In genomic region chr11:107666911-107667568, GRCh38 we compare ENCODE assay signal across 27 cellular contexts. TPM values are rescaled to one million over a fixed set of nuclear protein-coding genes. Genes with fewer than 3 reads are reported as not detected.
"Had no signal": no experiment of that assay in that cellular context is flagged by ENCODE, and none has a peak within 500 bp of the region (broad histone marks: within the 10 kb centered on the region; RNA-seq: fewer than 3 reads in every experiment).

No MANE protein-coding gene starts in this region.

- H3K27me3 ChIP-seq: ascending aorta, body of pancreas had no signal

- ATAC-seq: activated naive CD4-positive, alpha-beta T cell treated with anti-CD3 and anti-CD28 coated beads, Interleukin-2, amount 50 U/mL, for 72 hours; activated naive CD8-positive, alpha-beta T cell treated with anti-CD3 and anti-CD28 coated beads, Interleukin-2, amount 50 U/mL, for 24 hours; activated T-cell treated with anti-CD3 and anti-CD28 coated beads, Interleukin-2, amount 50 U/mL, for 4 hours; body of pancreas; T-helper 17 cell had no signal

- H3K4me2 ChIP-seq: KMS-11, PC-9 had no signal

- H3K4me3 ChIP-seq: ascending aorta, body of pancreas, PC-9 had no signal

- H3K4me1 ChIP-seq: ascending aorta, body of pancreas had no signal

- H3K27ac ChIP-seq: ascending aorta, body of pancreas, KMS-11, PC-9 had no signal

- H3K9ac ChIP-seq: KMS-11 had no signal

- FAIRE-seq: bronchial epithelial cell had no signal

- DNase-seq: activated B cell treated with CpG ODN at 0.5 μM for 24 hours; activated CD4-positive, alpha-beta memory T cell treated with anti-CD3 and anti-CD28 coated beads for 36 hours; activated CD4-positive, alpha-beta T cell treated with anti-CD3 and anti-CD28 coated beads, Interleukin-2, amount 10 ng/mL, durations not matched to agents 7 days and 5 days; activated CD8-positive, alpha-beta memory T cell treated with anti-CD3 and anti-CD28 coated beads for 24 hours; activated effector memory CD4-positive, alpha-beta T cell treated with anti-CD3 and anti-CD28 coated beads, Interleukin-2, amount 50 U/mL, for 16 hours; activated naive CD4-positive, alpha-beta T cell treated with Interleukin-2 at 50 U/mL for 16 hours; activated naive CD8-positive, alpha-beta T cell treated with anti-CD3 and anti-CD28 coated beads, Interleukin-2, amount 50 U/mL, for 24 hours; activated T-cell treated with anti-CD3 and anti-CD28 coated beads, Interleukin-2, amount 50 U/mL, for 4 hours; amniotic stem cell; body of pancreas; central memory CD4-positive, alpha-beta T cell; NCI-H1092; NCI-H1417; NCI-H1930; NCI-H2107; NCI-H446; NCI-H524; PC-9; SIG-M5; T-helper 17 cell; T-helper 9 cell had no signal

- H3K9me3 ChIP-seq: ascending aorta, body of pancreas had no signal

- H2AFZ ChIP-seq: PC-9 had no signal

- H3K36me3 ChIP-seq: ascending aorta had no signal

RNA-seq across cellular contexts. Expression of gene SLN, which starts 44.8 kb away (rescaled TPM):
- total RNA-seq: activated B cell treated with CpG ODN at 0.5 μM for 24 hours; activated CD4-positive, alpha-beta memory T cell treated with anti-CD3 and anti-CD28 coated beads for 36 hours; activated CD4-positive, alpha-beta T cell treated with anti-CD3 and anti-CD28 coated beads, Interleukin-2, amount 10 ng/mL, durations not matched to agents 7 days and 5 days; activated naive CD4-positive, alpha-beta T cell treated with anti-CD3 and anti-CD28 coated beads, Interleukin-2, amount 50 U/mL, for 72 hours; activated T-cell treated with anti-CD3 and anti-CD28 coated beads, Interleukin-2, amount 50 U/mL, for 4 hours; ascending aorta; bronchial epithelial cell; MCF 10A; PC-9; RPMI7951; T-helper 17 cell had no signal
